8 cellular contexts compared by ENCODE assay signal in the genomic region with DNA sequence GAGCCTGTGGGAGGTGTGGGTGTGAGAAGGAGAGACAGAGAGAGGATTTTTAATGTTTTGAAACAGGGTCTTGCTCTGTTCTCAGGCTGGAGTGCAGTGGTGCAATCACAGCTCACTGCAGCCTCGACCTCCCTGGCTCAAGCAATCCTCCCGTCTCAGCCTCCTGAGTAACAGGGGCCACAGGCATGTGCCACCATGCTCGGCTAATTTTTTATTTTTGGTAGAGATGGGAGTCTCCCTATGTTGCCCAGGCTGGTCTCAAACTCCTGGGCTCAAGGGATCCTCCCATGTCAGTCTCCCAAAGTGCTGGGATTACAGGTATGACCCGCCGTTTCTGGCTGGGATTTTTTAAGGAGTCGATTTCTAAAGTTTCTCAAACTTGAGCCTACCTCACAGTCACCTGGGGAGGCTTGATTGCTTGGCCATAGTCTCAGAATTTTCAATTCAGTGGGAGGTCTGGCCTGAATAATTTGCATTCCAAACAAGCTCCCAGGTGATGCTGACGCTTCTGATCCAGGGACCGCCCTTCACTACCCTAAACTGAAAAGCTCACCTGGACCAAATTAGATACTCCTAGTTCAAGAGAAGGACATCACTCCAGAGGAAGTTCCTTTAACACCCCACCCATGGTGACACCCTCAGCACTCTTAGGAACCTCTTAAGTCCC.
A peak's percentile ranks its signal among the peaks of the same experiment; 100 is the strongest.
DNase-seq lines count a peak whose midpoint lies in the region; ATAC-seq and TF ChIP-seq lines count a peak whose summit lies in the region.

No MANE protein-coding gene starts in this region.

- H3K27me3 ChIP-seq in GM06990 (replicated peaks; ENCODE audit: control insufficient read depth, insufficient read depth, low read length) (no peaks in the 10 kb centered on the region), Peyer's patch (no peaks in the 10 kb centered on the region), fibroblast of lung (ENCODE audit: control insufficient read depth, insufficient read depth, low read length) (no peaks in the 10 kb centered on the region), rectal smooth muscle tissue (ENCODE audit: control insufficient read depth, insufficient read depth, low read length) (no peaks in the 10 kb centered on the region)

- H3K36me3 ChIP-seq in GM06990 (ENCODE audit: control insufficient read depth, insufficient read depth, low read length) (peaks cover 23% of the 10 kb centered on the region), Peyer's patch (no peaks in the 10 kb centered on the region), fibroblast of lung (ENCODE audit: control insufficient read depth, insufficient read depth, low read length) (no peaks in the 10 kb centered on the region), rectal smooth muscle tissue (ENCODE audit: control insufficient read depth, insufficient read depth, low read length) (no peaks in the 10 kb centered on the region)

- H3K27ac ChIP-seq in Peyer's patch (peak overlapping the region; percentile 13 to 59 (median 40)), fibroblast of lung (ENCODE audit: insufficient read depth, low read length) (no peak overlapping the region), rectal smooth muscle tissue (ENCODE audit: low read depth, low read length) (no peak overlapping the region)

- H3K9ac ChIP-seq in fibroblast of lung (ENCODE audit: insufficient read depth, low read length) (no peak overlapping the region), rectal smooth muscle tissue (ENCODE audit: low read length) (no peak overlapping the region)

- no peak for DNase-seq in GM06990 (ENCODE audit: extremely low read depth, insufficient read length)
- no peak for DNase-seq in Peyer's patch
- DNase-seq in fibroblast of lung (ENCODE audit: low read depth in 2 of 2), result no peak
- no peak for DNase-seq in NCI-H146 (lab: John Stamatoyannopoulos, UW)
- DNase-seq in NCI-H187 treated with DMSO at 0.1 percent for 48 hours (lab: John Stamatoyannopoulos, UW), result no peak
- DNase-seq in effector CD8-positive, alpha-beta T cell (lab: John Stamatoyannopoulos, UW), result no peak

- no peaks in the 10 kb centered on the region for H3K79me2 ChIP-seq in fibroblast of lung (ENCODE audit: control insufficient read depth, insufficient read depth, low read length)

- H3K9me3 ChIP-seq in Peyer's patch (no peaks in the 10 kb centered on the region), fibroblast of lung (ENCODE audit: control insufficient read depth, insufficient read depth, low read depth, low read length) (no peaks in the 10 kb centered on the region)

- H3K4me2 ChIP-seq in fibroblast of lung (ENCODE audit: extremely low read depth, insufficient read depth, low read length), result no peak overlapping the region

- H2AFZ ChIP-seq in fibroblast of lung (ENCODE audit: low read length), result peak overlapping the region; percentile 98

- H3K4me1 ChIP-seq in Peyer's patch (no peaks in the 10 kb centered on the region), fibroblast of lung (ENCODE audit: control insufficient read depth, extremely low read depth, insufficient read depth, low read length) (no peaks in the 10 kb centered on the region), rectal smooth muscle tissue (ENCODE audit: control insufficient read depth, insufficient read depth, low read length) (no peaks in the 10 kb centered on the region)

- TF ChIP-seq POLR2A in Peyer's patch (IDR thresholded peaks at IDR 0.05), result no peak

- ATAC-seq in GM19351 (IDR thresholded peaks at IDR 0.05; ENCODE audit: unreplicated experiment), result no peak

- H4K20me1 ChIP-seq in fibroblast of lung (ENCODE audit: control insufficient read depth, extremely low read depth, insufficient read depth, low read length), result no peaks in the 10 kb centered on the region

- H3K4me3 ChIP-seq in GM06990 (replicated peaks; ENCODE audit: low read depth, low read length) (peak overlapping the region; percentile 47), Peyer's patch (peak overlapping the region; percentile 21 to 52 (median 42)), fibroblast of lung (replicated peaks in 1 of 4; ENCODE audit: control extremely low read depth in 1 of 4, insufficient read depth in 1 of 4, low read depth in 3 of 4, low read length in 4 of 4) (peak overlapping the region in 2 of 4 experiments; percentile 53 to 68), rectal smooth muscle tissue (ENCODE audit: low read length) (peak overlapping the region; percentile 81)

- no peak for TF ChIP-seq CTCF in GM06990 (IDR thresholded peaks at IDR 0.05; ENCODE audit: insufficient read depth, low read length, poor library complexity, severe bottlenecking)
- TF ChIP-seq CTCF in Peyer's patch (IDR thresholded peaks at IDR 0.05), result no peak
- TF ChIP-seq CTCF in fibroblast of lung (conservative IDR thresholded peaks at IDR 0.05 in 1 of 2, IDR thresholded peaks at IDR 0.05 in 1 of 2; ENCODE audit: low read depth in 1 of 2, low read length in 2 of 2), result no peak

Comparison
In these comparisons a context has a peak if more than half of its experiments do, and no peak if none do; other contexts are left out.
1. H3K27ac ChIP-seq: peak in Peyer's patch (4 of 4); none in fibroblast of lung (single experiment) and rectal smooth muscle tissue (single experiment).